ENCODE assay signal across 8 cellular contexts in the genomic region with DNA sequence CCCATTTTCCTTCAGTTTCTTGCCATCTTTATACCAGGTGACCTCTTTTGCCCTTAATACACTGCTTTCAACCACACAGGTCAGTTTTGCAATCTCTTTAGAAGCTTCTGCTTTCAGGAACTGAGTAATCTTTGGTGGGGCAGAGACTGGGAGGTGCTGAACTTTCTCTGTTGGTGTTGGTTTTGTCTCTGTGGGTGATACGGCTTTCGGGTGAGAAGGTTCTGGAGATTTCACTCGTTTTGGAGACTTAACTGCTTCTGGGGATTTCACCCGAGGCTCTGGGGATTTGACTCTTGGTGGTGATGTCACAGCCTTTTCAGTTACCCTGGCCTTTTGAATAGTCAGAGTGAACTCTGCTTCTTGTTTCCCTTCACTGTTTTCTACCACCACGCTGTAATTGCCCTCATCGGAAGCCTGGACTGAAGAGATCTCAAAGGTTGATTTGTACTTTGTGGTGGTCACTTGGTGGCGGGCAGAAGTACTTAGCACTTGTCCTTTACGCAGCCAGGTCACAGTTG. TPM values are rescaled to one million over a fixed set of nuclear protein-coding genes. Genes with fewer than 3 reads are reported as not detected.
A peak's percentile ranks its signal among the peaks of the same experiment; 100 is the strongest.
DNase-seq lines count a peak whose midpoint lies in the region; ATAC-seq, FAIRE-seq and TF ChIP-seq lines count a peak whose summit lies in the region.

No MANE protein-coding gene starts in this region.

- H3K9me3 ChIP-seq in mammary epithelial cell (replicated peaks; ENCODE audit: insufficient read depth, low read length) (no peaks in the 10 kb centered on the region), aorta (ENCODE audit: control insufficient read depth, low read length) (no peaks in the 10 kb centered on the region), SK-N-SH (no peaks in the 10 kb centered on the region)

- ATAC-seq in GM21360 (IDR thresholded peaks at IDR 0.05; ENCODE audit: unreplicated experiment), result peak; percentile 93
- ATAC-seq in HG03521 (IDR thresholded peaks at IDR 0.05; ENCODE audit: unreplicated experiment), result peak; percentile 96
- no peak for ATAC-seq in aorta (ENCODE audit: low FRiP score)

- H3K4me1 ChIP-seq in mammary epithelial cell (ENCODE audit: insufficient read depth, low read length) (no peaks in the 10 kb centered on the region), aorta (ENCODE audit: control insufficient read depth in 1 of 2, insufficient read depth in 2 of 2, low read length in 2 of 2) (no peaks in the 10 kb centered on the region), SK-N-SH (ENCODE audit: control insufficient read depth in 1 of 2, insufficient read depth in 2 of 2, low read depth in 1 of 2, low read length in 1 of 2) (no peaks in the 10 kb centered on the region)

- H2AFZ ChIP-seq in mammary epithelial cell (ENCODE audit: low read depth, low read length), result no peak overlapping the region
- no peak overlapping the region for H2AFZ ChIP-seq in SK-N-SH (ENCODE audit: low read depth)

- peaks cover 34% of the 10 kb centered on the region for H3K79me2 ChIP-seq in mammary epithelial cell (ENCODE audit: insufficient read depth, low read length)
- peaks cover 73% of the 10 kb centered on the region for H3K79me2 ChIP-seq in SK-N-SH (ENCODE audit: insufficient read depth)

- DNase-seq in GM12891 (ENCODE audit: insufficient read length, low spot score), result no peak
- DNase-seq in mammary epithelial cell, result peak; percentile 50
- no peak for DNase-seq in aorta
- no peak for DNase-seq in HuH-7.5 (ENCODE audit: low spot score)
- DNase-seq in SK-N-SH, result no peak
- no peak for DNase-seq in central memory CD4-positive, alpha-beta T cell

- TF ChIP-seq CTCF in mammary epithelial cell (conservative IDR thresholded peaks at IDR 0.05 in 1 of 2, IDR thresholded peaks at IDR 0.05 in 1 of 2; ENCODE audit: extremely low read depth in 1 of 2, insufficient read depth in 1 of 2, low read depth in 1 of 2, low read length in 2 of 2) (no peak), SK-N-SH (IDR thresholded peaks at IDR 0.05) (no peak)

- 67% methylated on average over 4 of the region's 8 CpGs for WGBS in mammary epithelial cell (ENCODE audit: low coverage, missing lambda C conversion rate)
- WGBS in aorta, 2 donors, result 91 to 92% methylated on average over 8 of the region's 8 CpGs
- 92% methylated on average over 8 of the region's 8 CpGs for WGBS in SK-N-SH (ENCODE audit: low lambda C conversion rate)

- no peak overlapping the region for H3K9ac ChIP-seq in mammary epithelial cell (ENCODE audit: insufficient read depth, low read length)
- H3K9ac ChIP-seq in SK-N-SH, result no peak overlapping the region

- in situ Hi-C loops in mammary epithelial cell (cut with MboI; ENCODE audit: low sequenced_read_pairs in 2 of 2), result no loop called here

- no peak for TF ChIP-seq POLR2A in GM12891 (IDR thresholded peaks at IDR 0.05; ENCODE audit: low read depth, low read length)

- H3K4me2 ChIP-seq in mammary epithelial cell (ENCODE audit: insufficient read depth, low read depth, low read length), result no peak overlapping the region
- no peak overlapping the region for H3K4me2 ChIP-seq in SK-N-SH

- BruUV-seq in mammary epithelial cell (replicated peaks; lab: Mats Ljungman, UMichigan), result no TSS peak

- dilution Hi-C loops in mammary epithelial cell (cut with HindIII; ENCODE audit: low sequenced_read_pairs), result no loop called here

- no peak for TF ChIP-seq RAD21 in SK-N-SH (IDR thresholded peaks at IDR 0.05; ENCODE audit: low read length)

- POLR2A ChIA-PET in SK-N-SH (lab: Yijun Ruan, JAX), result no interaction called here

- H3F3A ChIP-seq in SK-N-SH (replicated peaks; ENCODE audit: insufficient read depth), result no peaks in the 10 kb centered on the region

- peak; percentile 87 for FAIRE-seq in GM12891 (lab: Jason Lieb, UNC)

- H3K27me3 ChIP-seq in mammary epithelial cell (ENCODE audit: insufficient read depth, low read length) (no peaks in the 10 kb centered on the region), aorta (ENCODE audit: control insufficient read depth in 1 of 2, insufficient read depth in 2 of 2, low read length in 1 of 2) (no peaks in the 10 kb centered on the region), SK-N-SH (ENCODE audit: insufficient read depth) (no peaks in the 10 kb centered on the region)

- no peak for TF ChIP-seq EP300 in SK-N-SH (IDR thresholded peaks at IDR 0.05; ENCODE audit: borderline replicate concordance in 1 of 2, low read depth in 1 of 2, low read length in 1 of 2)

- H4K20me1 ChIP-seq in mammary epithelial cell (ENCODE audit: insufficient read depth, low read length), result no peaks in the 10 kb centered on the region
- H4K20me1 ChIP-seq in SK-N-SH (ENCODE audit: insufficient read depth), result no peaks in the 10 kb centered on the region

- intact Hi-C loops in mammary epithelial cell (cut with micrococcal nuclease) (no loop called here), aorta (cut with DNase I) (no loop called here)

- H3K36me3 ChIP-seq in mammary epithelial cell (ENCODE audit: insufficient read depth, low read length), result no peaks in the 10 kb centered on the region
- peaks cover 0 to 11% of the 10 kb centered on the region in 2 donors for H3K36me3 ChIP-seq in aorta (ENCODE audit: control insufficient read depth in 1 of 2, insufficient read depth in 2 of 2, low read length in 1 of 2)
- peaks cover 10 to 40% of the 10 kb centered on the region in 2 experiments for H3K36me3 ChIP-seq in SK-N-SH (replicated peaks in 1 of 2; ENCODE audit: control insufficient read depth in 1 of 2, insufficient read depth in 2 of 2, low read length in 1 of 2)

- H3K27ac ChIP-seq in mammary epithelial cell (ENCODE audit: insufficient read depth, low read depth, low read length), result no peak overlapping the region
- no peak overlapping the region for H3K27ac ChIP-seq in aorta (ENCODE audit: low read depth in 1 of 2, low read length in 2 of 2)
- no peak overlapping the region for H3K27ac ChIP-seq in SK-N-SH (ENCODE audit: low read depth in 2 of 2, low read length in 1 of 2)

- CTCF ChIA-PET in mammary epithelial cell (lab: Charles Lee; ENCODE audit: low non-redundant PET) (no interaction called here), SK-N-SH (lab: Yijun Ruan, JAX) (no interaction called here)

- H3K4me3 ChIP-seq in mammary epithelial cell (replicated peaks in 1 of 3; ENCODE audit: insufficient read depth in 1 of 3, low read depth in 2 of 3, low read length in 3 of 3) (no peak overlapping the region), aorta (ENCODE audit: low read length in 2 of 2) (no peak overlapping the region), SK-N-SH (ENCODE audit: low read depth in 2 of 2, low read length in 1 of 2) (no peak overlapping the region)

- no peaks in the 10 kb centered on the region for H3K9me2 ChIP-seq in SK-N-SH

TF ChIP-seq in GM12891, 5 proteins besides CTCF, POLR2A, EP300 and RAD21:
- no peak for TF ChIP-seq PAX5 (IDR thresholded peaks at IDR 0.05; ENCODE audit: insufficient read depth, low read length, severe bottlenecking)
- peak; percentile 89 for TF ChIP-seq SPI1 (IDR thresholded peaks at IDR 0.05; ENCODE audit: low read depth, low read length)

TF ChIP-seq in SK-N-SH, 30 proteins besides CTCF, POLR2A, EP300 and RAD21 (continues in another document):
- TF ChIP-seq JUND (IDR thresholded peaks at IDR 0.05), result no peak
- no peak for TF ChIP-seq NRF1 (IDR thresholded peaks at IDR 0.05; ENCODE audit: low read depth, low read length)
- TF ChIP-seq FOXJ3 (CRISPR knock-in tag; IDR thresholded peaks at IDR 0.05), result no peak
- TF ChIP-seq POLR2AphosphoS5 (IDR thresholded peaks at IDR 0.05; ENCODE audit: low read depth, low read length), result no peak
- TF ChIP-seq, protein P1, sequence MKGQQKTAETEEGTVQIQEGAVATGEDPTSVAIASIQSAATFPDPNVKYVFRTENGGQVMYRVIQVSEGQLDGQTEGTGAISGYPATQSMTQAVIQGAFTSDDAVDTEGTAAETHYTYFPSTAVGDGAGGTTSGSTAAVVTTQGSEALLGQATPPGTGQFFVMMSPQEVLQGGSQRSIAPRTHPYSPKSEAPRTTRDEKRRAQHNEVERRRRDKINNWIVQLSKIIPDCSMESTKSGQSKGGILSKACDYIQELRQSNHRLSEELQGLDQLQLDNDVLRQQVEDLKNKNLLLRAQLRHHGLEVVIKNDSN (IDR thresholded peaks at IDR 0.05; ENCODE audit: borderline replicate concordance, low read depth), result no peak
- TF ChIP-seq EZH2phosphoT487 (IDR thresholded peaks at IDR 0.05; ENCODE audit: borderline replicate concordance, low read depth), result no peak
- TF ChIP-seq MXI1 (IDR thresholded peaks at IDR 0.05; ENCODE audit: low read depth, low read length), result no peak
- no peak for TF ChIP-seq YY1 (IDR thresholded peaks at IDR 0.05; ENCODE audit: low read depth)
- TF ChIP-seq SIN3A (IDR thresholded peaks at IDR 0.05; ENCODE audit: borderline replicate concordance, low read depth, low read length), result no peak
- TF ChIP-seq MEF2A (IDR thresholded peaks at IDR 0.05; ENCODE audit: borderline replicate concordance, low read depth), result no peak
- no peak for TF ChIP-seq CHD2 (IDR thresholded peaks at IDR 0.05; ENCODE audit: low read length, partially characterized antibody)
- no peak for TF ChIP-seq NFIC (IDR thresholded peaks at IDR 0.05; ENCODE audit: borderline replicate concordance)
- TF ChIP-seq FOSL2 (IDR thresholded peaks at IDR 0.05; ENCODE audit: borderline replicate concordance, low read depth), result no peak

RNA-seq across cellular contexts. Expression of a gene that starts 50.4 kb away (rescaled TPM):
- 5.2 TPM for polyA plus RNA-seq in GM12891 (2012; ENCODE audit: low read depth, missing spikeins)
- 10 to 100 TPM in 1 of 2 donors, 1 to 10 TPM in 1; 6.0 to 29.7 TPM for total RNA-seq in mammary epithelial cell
- polyA plus RNA-seq in mammary epithelial cell, result 7.9 TPM
- 24.0 TPM for polyA minus RNA-seq in mammary epithelial cell
- 10 to 100 TPM; 41.2 to 43.9 TPM for total RNA-seq in aorta
- polyA plus RNA-seq in aorta, result 1 to 10 TPM; 3.1 to 3.9 TPM
- 5.7 and 6.4 TPM in 2 replicates for polyA plus RNA-seq in SK-N-SH (2012; rRNA removed)
- 8.2 and 18.3 TPM in 2 replicates for polyA plus RNA-seq in SK-N-SH (2012; cell fraction: cytosol; rRNA removed)
- 2.0 and 5.1 TPM in 2 replicates for polyA plus RNA-seq in SK-N-SH (2012; cell fraction: nucleus; rRNA removed)

RNA-seq across cellular contexts. Expression of a gene that starts 52.3 kb away (rescaled TPM):
- 3.7 TPM for polyA plus RNA-seq in GM12891 (2012; ENCODE audit: low read depth, missing spikeins)
- total RNA-seq in mammary epithelial cell, result 1 to 10 TPM; 1.6 to 2.3 TPM
- 2.7 TPM for polyA plus RNA-seq in mammary epithelial cell
- not detected for polyA minus RNA-seq in mammary epithelial cell
- total RNA-seq in aorta, result 10 to 100 TPM; 23.6 to 28.0 TPM
- polyA plus RNA-seq in aorta, result 10 to 100 TPM; 12.8 to 41.5 TPM
- 34.7 and 35.6 TPM in 2 replicates for polyA plus RNA-seq in SK-N-SH (2012; rRNA removed)
- 50.4 and 59.5 TPM in 2 replicates for polyA plus RNA-seq in SK-N-SH (2012; cell fraction: cytosol; rRNA removed)
- 20.1 and 20.2 TPM in 2 replicates for polyA plus RNA-seq in SK-N-SH (2012; cell fraction: nucleus; rRNA removed)
